In the genomic region with DNA sequence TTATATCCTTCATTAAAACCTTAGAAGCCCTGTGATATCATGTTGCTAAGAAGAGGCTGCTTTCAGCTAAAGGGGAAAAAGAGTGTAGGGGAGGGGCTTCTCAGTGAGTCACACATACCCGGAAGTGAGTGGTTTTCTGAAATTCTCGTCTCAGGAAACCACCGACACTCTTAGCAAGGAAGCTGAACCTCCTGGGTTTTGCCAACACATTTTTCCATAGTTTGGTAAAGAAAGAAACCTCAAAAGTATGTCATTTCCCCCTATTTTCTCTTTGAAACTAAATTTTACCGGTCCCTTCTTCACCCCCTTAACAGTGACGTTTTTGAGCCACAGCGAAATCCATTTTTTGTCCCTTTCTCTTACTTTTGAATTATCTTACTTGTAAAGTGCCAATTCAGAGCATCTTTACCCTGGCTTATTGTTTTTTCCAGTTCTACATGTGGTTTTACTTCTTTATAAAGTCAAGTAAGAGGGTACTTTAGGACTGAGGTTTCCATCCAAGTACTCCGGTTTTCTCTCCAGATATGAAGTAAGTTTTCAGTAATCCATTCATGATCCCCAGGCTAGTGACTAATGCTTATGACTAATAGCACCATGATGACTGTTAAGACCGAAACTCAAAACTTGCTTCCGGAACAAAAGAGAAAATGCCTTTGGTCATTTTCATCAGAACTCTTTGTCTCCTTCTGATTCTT, we compare ENCODE assay signal across 8 cellular contexts.
DNase-seq lines count a peak whose midpoint lies in the region; ATAC-seq and TF ChIP-seq lines count a peak whose summit lies in the region.

No MANE protein-coding gene starts in this region.

- CTCF ChIA-PET in A673 (lab: Charles Lee), result interaction anchor here (0.6 to 2.2 kb wide), 4 partner anchors 11 to 120 kb away, joined by 3 to 8 read pairs (median 4); no protein-coding TSS in a partner anchor

- H3K27me3 ChIP-seq in A673 (replicated peaks; ENCODE audit: insufficient read depth, low read depth, low read length, poor library complexity), result no peaks in the 10 kb centered on the region
- no peaks in the 10 kb centered on the region for H3K27me3 ChIP-seq in right cardiac atrium (ENCODE audit: control insufficient read depth, insufficient read depth)

- H3K36me3 Mint-ChIP-seq in activated naive CD8-positive, alpha-beta T cell treated with anti-CD3 and anti-CD28 coated beads, Interleukin-2, amount 10 ng/mL, durations not matched to agents 7 days and 5 days, result peaks cover 2% of the 10 kb centered on the region

- WGBS in right cardiac atrium, result 35% methylated on average over 9 of the region's 9 CpGs

- no peaks in the 10 kb centered on the region for H3K27me3 Mint-ChIP-seq in activated naive CD8-positive, alpha-beta T cell treated with anti-CD3 and anti-CD28 coated beads, Interleukin-2, amount 10 ng/mL, durations not matched to agents 7 days and 5 days

- intact Hi-C loops in A673 (cut with micrococcal nuclease; ENCODE audit: unreplicated experiment), result loop anchor here (10.0 kb wide), 2 partner anchors 394 to 444 kb away; no protein-coding TSS in a partner anchor
- intact Hi-C loops in right cardiac atrium (cut with DNase I), result no loop called here

- peak overlapping the region; percentile 68 for H3K4me3 Mint-ChIP-seq in activated naive CD8-positive, alpha-beta T cell treated with anti-CD3 and anti-CD28 coated beads, Interleukin-2, amount 10 ng/mL, durations not matched to agents 7 days and 5 days

- TSS peak; percentile 98 for BruUV-seq in A673 (replicated peaks; lab: Mats Ljungman, UMichigan)

- no peaks in the 10 kb centered on the region for H3K9me3 ChIP-seq in A673 (ENCODE audit: low read depth, low read length, poor library complexity, severe bottlenecking)
- no peaks in the 10 kb centered on the region for H3K9me3 ChIP-seq in right cardiac atrium (ENCODE audit: control insufficient read depth, low read length)

- H3K27ac Mint-ChIP-seq in activated naive CD8-positive, alpha-beta T cell treated with anti-CD3 and anti-CD28 coated beads, Interleukin-2, amount 10 ng/mL, durations not matched to agents 7 days and 5 days, result peak overlapping the region; percentile 92

- TF ChIP-seq CTCF in A673 (conservative IDR thresholded peaks at IDR 0.05; ENCODE audit: low read depth, low read length), result no peak

- no peaks in the 10 kb centered on the region for H3K36me3 ChIP-seq in A673 (ENCODE audit: insufficient read depth, low read length, poor library complexity, severe bottlenecking)

- DNase-seq in A673 (ENCODE audit: low spot score), result peak; percentile 93
- DNase-seq in SK-MEL-5 (ENCODE audit: low read depth, low spot score), result peak; percentile 84
- no peak for DNase-seq in activated naive CD8-positive, alpha-beta T cell treated with anti-CD3 and anti-CD28 coated beads, Interleukin-2, amount 10 ng/mL, durations not matched to agents 7 days and 5 days
- no peak for DNase-seq in right cardiac atrium
- peak; percentile 78 for DNase-seq in smooth muscle cell of the brain vasculature (ENCODE audit: low read depth, low spot score)
- DNase-seq in NCI-H2081 (lab: John Stamatoyannopoulos, UW), result no peak

- H3K4me1 ChIP-seq in A673 (ENCODE audit: insufficient read depth, low read length, poor library complexity, severe bottlenecking), result peaks cover 25% of the 10 kb centered on the region
- H3K4me1 ChIP-seq in right cardiac atrium (ENCODE audit: control insufficient read depth, insufficient read depth, low read length), result peaks cover 7% of the 10 kb centered on the region

- H3K4me1 Mint-ChIP-seq in activated naive CD8-positive, alpha-beta T cell treated with anti-CD3 and anti-CD28 coated beads, Interleukin-2, amount 10 ng/mL, durations not matched to agents 7 days and 5 days, result peaks cover 24% of the 10 kb centered on the region

- in situ Hi-C loops in SK-MEL-5 (cut with HindIII; ENCODE audit: low pct_unique_long_range_greater_than_20kb, low sequenced_read_pairs), result no loop called here

- POLR2A ChIA-PET in A673 (lab: Charles Lee; ENCODE audit: low non-redundant PET), result interaction anchor here (0.7 kb wide), 2 partner anchors 189 to 1697 kb away, joined by 3 read pairs; no protein-coding TSS in a partner anchor
- POLR2A ChIA-PET in activated naive CD8-positive, alpha-beta T cell treated with anti-CD3 and anti-CD28 coated beads, Interleukin-2, amount 10 ng/mL, durations not matched to agents 7 days and 5 days (lab: Charles Lee), result interaction anchor here (0.5 to 1.6 kb wide), 4 partner anchors 10 to 276 kb away, joined by 3 to 5 read pairs (median 4); no protein-coding TSS in a partner anchor

- H3K4me3 ChIP-seq in A673 (ENCODE audit: low read depth, low read length, poor library complexity, severe bottlenecking) (peak overlapping the region; percentile 34), right cardiac atrium (ENCODE audit: low read length) (peak overlapping the region; percentile 64)

- H3K27ac ChIP-seq in A673 (ENCODE audit: low read depth, low read length, poor library complexity, severe bottlenecking) (peak overlapping the region; percentile 92), right cardiac atrium (ENCODE audit: low read length) (peak overlapping the region; percentile 82)

- ATAC-seq in GM18909 (IDR thresholded peaks at IDR 0.05; ENCODE audit: poor library complexity, unreplicated experiment) (peak; percentile 93), HG03175 (IDR thresholded peaks at IDR 0.05; ENCODE audit: unreplicated experiment) (peak; percentile 87), right cardiac atrium (peak; percentile 86 to 92)
- ATAC-seq in activated naive CD8-positive, alpha-beta T cell treated with anti-CD3 and anti-CD28 coated beads, Interleukin-2, amount 10 ng/mL, durations not matched to agents 7 days and 5 days (ENCODE audit: low read depth), result peak; percentile 89

- H3K9me3 Mint-ChIP-seq in activated naive CD8-positive, alpha-beta T cell treated with anti-CD3 and anti-CD28 coated beads, Interleukin-2, amount 10 ng/mL, durations not matched to agents 7 days and 5 days, result peaks cover 1% of the 10 kb centered on the region

Comparison
In these comparisons a context has a peak if more than half of its experiments do, and no peak if none do; other contexts are left out.
1. DNase-seq: peak in A673 (single experiment), SK-MEL-5 (single experiment) and smooth muscle cell of the brain vasculature (single experiment); none in activated naive CD8-positive, alpha-beta T cell treated with anti-CD3 and anti-CD28 coated beads, Interleukin-2, amount 10 ng/mL, durations not matched to agents 7 days and 5 days (single experiment), right cardiac atrium (0 of 3) and NCI-H2081 (0 of 2).
2. Peak in every context shown above with its lines, with median percentiles within 50 percentile points of each other: ATAC-seq.